22 cellular contexts compared by ENCODE assay signal in the genomic region with DNA sequence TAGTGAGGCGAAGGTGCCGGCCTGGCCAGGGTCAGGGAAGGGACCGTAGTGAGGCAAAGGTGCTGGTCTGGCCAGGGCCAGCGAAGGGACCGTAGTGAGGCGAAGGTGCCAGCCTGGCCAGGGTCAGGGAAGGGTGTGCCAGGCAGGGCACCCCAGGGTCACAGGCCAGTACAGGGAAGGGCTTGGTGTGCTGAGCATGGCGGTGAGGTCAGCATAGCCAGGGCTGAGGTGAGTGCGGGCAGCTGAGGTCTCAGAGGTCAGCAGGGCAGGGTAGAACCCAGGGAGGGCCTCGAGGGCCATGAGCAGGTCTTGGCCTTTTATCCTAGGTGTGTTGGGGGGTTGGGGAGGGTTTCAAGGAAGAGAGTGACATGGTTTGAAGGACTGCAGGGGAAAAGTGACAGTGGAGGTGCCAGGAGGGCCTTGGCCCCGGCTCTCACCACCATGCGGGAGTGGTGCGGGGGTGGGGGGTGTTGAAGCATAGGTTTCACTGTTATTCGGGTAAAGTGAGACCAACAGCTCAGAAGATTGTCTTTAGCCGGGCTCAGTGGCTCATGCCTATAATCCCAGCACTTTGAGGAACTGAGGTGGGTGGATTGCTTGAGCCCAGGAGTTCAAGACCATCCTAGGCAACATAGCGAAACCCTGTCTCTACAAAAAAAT.
DNase-seq lines count a peak whose midpoint lies in the region; ATAC-seq, FAIRE-seq and TF ChIP-seq lines count a peak whose summit lies in the region.
"Had no signal": no experiment of that assay in that cellular context is flagged by ENCODE, and none has a peak within 500 bp of the region (broad histone marks: within the 10 kb centered on the region; RNA-seq: fewer than 3 reads in every experiment).

No MANE protein-coding gene starts in this region.

- H3K36me3 Mint-ChIP-seq in activated T-cell treated with anti-CD3 and anti-CD28 coated beads, Interleukin-2, amount 50 U/mL, for 24 hours (ENCODE audit: low read depth), result no peaks in the 10 kb centered on the region

- peaks cover 25% of the 10 kb centered on the region for H3K27me3 Mint-ChIP-seq in activated T-cell treated with anti-CD3 and anti-CD28 coated beads, Interleukin-2, amount 50 U/mL, for 24 hours
- H3K27me3 Mint-ChIP-seq: activated B cell treated with CpG ODN at 0.5 μM for 24 hours had no signal

- no peak overlapping the region for H3K27ac Mint-ChIP-seq in activated T-cell treated with anti-CD3 and anti-CD28 coated beads, Interleukin-2, amount 50 U/mL, for 24 hours
- H3K27ac Mint-ChIP-seq: activated B cell treated with CpG ODN at 0.5 μM for 24 hours; activated CD8-positive, alpha-beta T cell treated with anti-CD3 and anti-CD28 coated beads, Interleukin-2, amount 10 ng/mL, durations not matched to agents 7 days and 5 days; activated T-cell treated with anti-CD3 and anti-CD28 coated beads, Interleukin-2, amount 50 U/mL, for 72 hours; type B pancreatic cell had no signal

- H3K4me3 Mint-ChIP-seq in activated T-cell treated with anti-CD3 and anti-CD28 coated beads, Interleukin-2, amount 50 U/mL, for 24 hours, result no peak overlapping the region
- H3K4me3 Mint-ChIP-seq: activated B cell treated with CpG ODN at 0.5 μM for 24 hours; activated CD8-positive, alpha-beta T cell treated with anti-CD3 and anti-CD28 coated beads, Interleukin-2, amount 10 ng/mL, durations not matched to agents 7 days and 5 days; activated T-cell treated with anti-CD3 and anti-CD28 coated beads, Interleukin-2, amount 50 U/mL, for 72 hours; type B pancreatic cell had no signal

- H3K4me1 Mint-ChIP-seq in activated T-cell treated with anti-CD3 and anti-CD28 coated beads, Interleukin-2, amount 50 U/mL, for 24 hours (ENCODE audit: low read depth), result peaks cover 7% of the 10 kb centered on the region

- TF ChIP-seq CTCF in KMS-11 (conservative IDR thresholded peaks at IDR 0.05; ENCODE audit: low read depth, low read length) (no peak), kidney (IDR thresholded peaks at IDR 0.05; ENCODE audit: borderline replicate concordance, extremely low read depth, insufficient read depth) (no peak), upper lobe of right lung (IDR thresholded peaks at IDR 0.05) (no peak)

- H3K4me1 ChIP-seq in KMS-11 (ENCODE audit: low read depth, poor library complexity, severe bottlenecking), result peaks cover 84% of the 10 kb centered on the region
- peaks cover 0 to 5% of the 10 kb centered on the region in 2 donors for H3K4me1 ChIP-seq in kidney (ENCODE audit: control insufficient read depth in 1 of 2, insufficient read depth in 1 of 2, low read depth in 1 of 2, low read length in 2 of 2)
- H3K4me1 ChIP-seq in upper lobe of right lung, result peaks cover 19% of the 10 kb centered on the region

- H3K27me3 ChIP-seq in KMS-11 (ENCODE audit: insufficient read depth, low read depth) (no peaks in the 10 kb centered on the region), upper lobe of right lung (no peaks in the 10 kb centered on the region)

- H3K79me2 ChIP-seq in KMS-11 (ENCODE audit: insufficient read depth, low read depth), result 0 out of 2 replicates have a peak, but pooled peaks cover 4% of the 10 kb centered on the region

- H3K4me3 ChIP-seq in KMS-11 (IDR thresholded peaks at IDR 0.05; ENCODE audit: insufficient read depth, low read depth, low read length), result no peak overlapping the region
- H3K4me3 ChIP-seq in kidney (ENCODE audit: low read length in 2 of 2), result no peak overlapping the region
- H3K4me3 ChIP-seq in upper lobe of right lung, result no peak overlapping the region
- H3K4me3 ChIP-seq: A549, mucosa of descending colon had no signal

- no peak for FAIRE-seq in kidney (lab: Jason Lieb, UNC)
- FAIRE-seq: A549, frontal cortex had no signal

- no peak for ATAC-seq in upper lobe of right lung
- ATAC-seq: A549; activated CD8-positive, alpha-beta T cell treated with anti-CD3 and anti-CD28 coated beads, Interleukin-2, amount 10 ng/mL, durations not matched to agents 7 days and 5 days; activated T-cell treated with anti-CD3 and anti-CD28 coated beads, Interleukin-2, amount 50 U/mL, for 72 hours; HCT116; mucosa of descending colon had no signal

- H3K36me3 ChIP-seq in KMS-11 (ENCODE audit: insufficient read depth), result no peaks in the 10 kb centered on the region
- no peaks in the 10 kb centered on the region for H3K36me3 ChIP-seq in kidney (ENCODE audit: control insufficient read depth in 1 of 2, insufficient read depth in 2 of 2, low read length in 2 of 2)
- H3K36me3 ChIP-seq in upper lobe of right lung, result no peaks in the 10 kb centered on the region

- H3K4me2 ChIP-seq in KMS-11, result no peak overlapping the region
- H3K4me2 ChIP-seq: A549 had no signal

- intact Hi-C loops in kidney (cut with DNase I) (loop anchor here (5.0 to 10.0 kb wide), 2 partner anchors 265 to 387 kb away; no protein-coding TSS in a partner anchor), upper lobe of right lung (cut with DNase I) (no loop called here)

- no peak overlapping the region for H3K9ac ChIP-seq in KMS-11
- no peak overlapping the region for H3K9ac ChIP-seq in kidney (ENCODE audit: low read length in 2 of 2)

- H3K9me3 ChIP-seq in kidney (ENCODE audit: control insufficient read depth in 1 of 2, low read length in 2 of 2), result no peaks in the 10 kb centered on the region
- H3K9me3 ChIP-seq in upper lobe of right lung, result no peaks in the 10 kb centered on the region
- H3K9me3 ChIP-seq: A549, mucosa of descending colon had no signal

- H3K27ac ChIP-seq in KMS-11 (peak overlapping the region; percentile 33; the same call in 1 of the 2 replicates), kidney (ENCODE audit: low read depth in 2 of 2, low read length in 2 of 2) (no peak overlapping the region), upper lobe of right lung (no peak overlapping the region)
- H3K27ac ChIP-seq: A549 had no signal

- no peak overlapping the region for H2AFZ ChIP-seq in KMS-11 (ENCODE audit: low read depth)

- no peaks in the 10 kb centered on the region for H3K9me3 Mint-ChIP-seq in activated T-cell treated with anti-CD3 and anti-CD28 coated beads, Interleukin-2, amount 50 U/mL, for 24 hours
- H3K9me3 Mint-ChIP-seq: activated B cell treated with CpG ODN at 0.5 μM for 24 hours; activated T-cell treated with anti-CD3 and anti-CD28 coated beads, Interleukin-2, amount 50 U/mL, for 72 hours; type B pancreatic cell had no signal

- H4K20me1 ChIP-seq in KMS-11 (ENCODE audit: insufficient read depth), result no peaks in the 10 kb centered on the region

- DNase-seq in activated T-cell treated with anti-CD3 and anti-CD28 coated beads, Interleukin-2, amount 50 U/mL, for 24 hours, result peak; percentile 15
- DNase-seq in activated T-cell treated with anti-CD3 and anti-CD28 coated beads for 4 hours (no peak), kidney (peak; percentile 5), upper lobe of right lung (peak; percentile 48), ecto neural progenitor cell (ENCODE audit: low spot score) (no peak), NCI-H1436 treated with DMSO at 0.1 percent for 48 hours (lab: John Stamatoyannopoulos, UW) (no peak)
- no peak for DNase-seq in effector CD8-positive, alpha-beta T cell (lab: John Stamatoyannopoulos, UW)
- DNase-seq: activated B cell treated with CpG ODN at 0.5 μM for 24 hours; activated CD8-positive, alpha-beta T cell treated with anti-CD3 and anti-CD28 coated beads, Interleukin-2, amount 10 ng/mL, durations not matched to agents 7 days and 5 days; activated naive CD4-positive, alpha-beta T cell treated with anti-CD3 and anti-CD28 coated beads, Interleukin-2, amount 50 U/mL, for 16 hours; activated T-cell treated with anti-CD3 and anti-CD28 coated beads, Interleukin-2, amount 50 U/mL, for 72 hours; anterior cingulate cortex; central memory CD4-positive, alpha-beta T cell; effector CD4-positive, alpha-beta T cell; NCI-H1105; stimulated activated CD4-positive, alpha-beta T cell treated with anti-CD3 and anti-CD28 coated beads, Interleukin-12 subunit alpha, Interleukin-12 subunit beta, amount 100 ng/mL, for 4 hours had no signal

Comparison
In these comparisons a context has a peak if more than half of its experiments do, and no peak if none do; other contexts are left out.
1. DNase-seq: peak in activated T-cell treated with anti-CD3 and anti-CD28 coated beads, Interleukin-2, amount 50 U/mL, for 24 hours (single experiment), kidney (single experiment) and upper lobe of right lung (single experiment); none in activated T-cell treated with anti-CD3 and anti-CD28 coated beads for 4 hours (single experiment), effector CD8-positive, alpha-beta T cell (single experiment), ecto neural progenitor cell (single experiment) and NCI-H1436 treated with DMSO at 0.1 percent for 48 hours (single experiment).